In genomic region chr6:152356659-152357058, GRCh38 we compare ENCODE assay signal across 8 cellular contexts.
DNase-seq lines count a peak whose midpoint lies in the region; ATAC-seq and TF ChIP-seq lines count a peak whose summit lies in the region.

No MANE protein-coding gene starts in this region.

- ATAC-seq in heart left ventricle (peak in 2 of 4 donors; percentile 62 to 63), Right ventricle myocardium inferior (no peak), HG02678 (IDR thresholded peaks at IDR 0.05; ENCODE audit: unreplicated experiment) (peak; percentile 69)

- H2AFZ ChIP-seq in osteoblast (ENCODE audit: low read length) = no peak overlapping the region

- H3K27me3 ChIP-seq in heart left ventricle (no peaks in the 10 kb centered on the region), osteoblast (ENCODE audit: insufficient read depth, low read length) (no peaks in the 10 kb centered on the region)

- intact Hi-C loops in heart left ventricle (cut with DNase I) = no loop called here
- intact Hi-C loops in Right ventricle myocardium inferior (cut with DNase I) = loop anchor here (10.0 kb wide), 1 partner anchor 592 kb away; no protein-coding TSS in a partner anchor

- no peaks in the 10 kb centered on the region for H4K20me1 ChIP-seq in osteoblast (ENCODE audit: insufficient read depth, low read length)

- no peaks in the 10 kb centered on the region for H3K79me2 ChIP-seq in osteoblast (ENCODE audit: insufficient read depth, low read length)

- TF ChIP-seq CTCF in heart left ventricle (IDR thresholded peaks at IDR 0.05) = peak in 8 of 12 donors; percentile 10 to 45 (median 36)
- peak; percentile 33 for TF ChIP-seq CTCF in osteoblast (IDR thresholded peaks at IDR 0.05; ENCODE audit: extremely low read depth, low read depth, low read length)

- no peak overlapping the region for H3K4me3 ChIP-seq in heart left ventricle
- H3K4me3 ChIP-seq in osteoblast (ENCODE audit: insufficient read depth, low read length) = no peak overlapping the region

- H3K4me2 ChIP-seq in osteoblast (ENCODE audit: insufficient read depth, low read length) = no peak overlapping the region

- no peak for TF ChIP-seq POLR2A in heart left ventricle (IDR thresholded peaks at IDR 0.05)

- H3K4me1 ChIP-seq in heart left ventricle = peaks cover 0 to 19% (median 3%) of the 10 kb centered on the region in 12 donors
- no peaks in the 10 kb centered on the region for H3K4me1 ChIP-seq in osteoblast (ENCODE audit: insufficient read depth, low read length)

- H3K27ac ChIP-seq in heart left ventricle = no peak overlapping the region
- H3K27ac ChIP-seq in osteoblast (ENCODE audit: low read depth, low read length) = no peak overlapping the region
- H3K27ac ChIP-seq in caudate nucleus (ENCODE audit: low read depth, low read length) = no peak overlapping the region

- no peak for DNase-seq in heart left ventricle
- DNase-seq in Right ventricle myocardium inferior (ENCODE audit: missing footprints) = no peak
- peak; percentile 13 for DNase-seq in NCI-H510A (lab: John Stamatoyannopoulos, UW)
- peak; percentile 12 for DNase-seq in central memory CD4-positive, alpha-beta T cell
- DNase-seq in osteoblast (ENCODE audit: insufficient read length, low spot score, missing footprints) = no peak
- no peak for DNase-seq in stimulated activated CD4-positive, alpha-beta T cell treated with anti-CD3 and anti-CD28 coated beads, Interleukin-2, amount 100 ng/mL, for 48 hours
- no peak for DNase-seq in caudate nucleus (lab: John Stamatoyannopoulos, UW)

- peaks cover 0 to 100% (median 78%) of the 10 kb centered on the region in 9 donors for H3K36me3 ChIP-seq in heart left ventricle
- H3K36me3 ChIP-seq in osteoblast (ENCODE audit: insufficient read depth, low read length) = peaks cover 81% of the 10 kb centered on the region

- no peaks in the 10 kb centered on the region for H3K9me3 ChIP-seq in heart left ventricle
- H3K9me3 ChIP-seq in osteoblast (ENCODE audit: low read depth, low read length) = no peaks in the 10 kb centered on the region

- WGBS in heart left ventricle, 4 donors = 10 to 19% (median 14%) methylated on average over 2 of the region's 2 CpGs

Comparison
In these comparisons a context has a peak if more than half of its experiments do, and no peak if none do; other contexts are left out.
1. DNase-seq: peak in NCI-H510A (single experiment) and central memory CD4-positive, alpha-beta T cell (single experiment); none in heart left ventricle (0 of 5), Right ventricle myocardium inferior (single experiment), osteoblast (single experiment), stimulated activated CD4-positive, alpha-beta T cell treated with anti-CD3 and anti-CD28 coated beads, Interleukin-2, amount 100 ng/mL, for 48 hours (0 of 2) and caudate nucleus (0 of 61).